ENCODE assay signal across 21 cellular contexts in the genomic region with DNA sequence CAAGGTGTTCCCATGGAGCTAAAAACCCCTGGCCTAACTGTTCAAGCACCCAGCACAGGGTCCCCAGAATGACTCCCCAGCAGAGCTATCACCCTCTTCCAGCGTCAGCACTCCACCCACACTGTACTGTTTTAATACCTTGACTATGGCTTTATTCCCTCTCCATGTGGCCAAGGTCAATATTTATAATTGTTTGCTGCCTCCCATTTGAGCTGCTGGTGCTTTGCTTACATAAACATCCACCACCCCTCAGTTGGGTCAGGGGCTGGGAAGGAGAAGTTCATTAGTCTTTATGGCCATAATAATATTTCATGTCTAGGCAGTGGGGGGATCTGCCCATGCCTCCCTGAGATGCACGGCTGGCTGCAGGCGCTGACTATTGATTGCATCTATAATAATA. TPM values are rescaled to one million over a fixed set of nuclear protein-coding genes. Genes with fewer than 3 reads are reported as not detected.
DNase-seq lines count a peak whose midpoint lies in the region; ATAC-seq, FAIRE-seq and TF ChIP-seq lines count a peak whose summit lies in the region.
"Had no signal": no experiment of that assay in that cellular context is flagged by ENCODE, and none has a peak within 500 bp of the region (broad histone marks: within the 10 kb centered on the region; RNA-seq: fewer than 3 reads in every experiment).

No MANE protein-coding gene starts in this region.

- no peak overlapping the region for H3K4me3 ChIP-seq in LNCaP clone FGC (ENCODE audit: low read depth, low read length)
- H3K4me3 ChIP-seq: A549, HAP-1 had no signal

- no peak overlapping the region for H3K4me3 Mint-ChIP-seq in activated naive CD8-positive, alpha-beta T cell treated with anti-CD3 and anti-CD28 coated beads, Interleukin-2, amount 50 U/mL, for 24 hours
- H3K4me3 Mint-ChIP-seq in activated naive CD8-positive, alpha-beta T cell treated with anti-CD3 and anti-CD28 coated beads for 36 hours, result no peak overlapping the region
- H3K4me3 Mint-ChIP-seq: CD4-positive, alpha-beta memory T cell; HFFc6 had no signal

- ATAC-seq in activated naive CD8-positive, alpha-beta T cell treated with anti-CD3 and anti-CD28 coated beads, Interleukin-2, amount 50 U/mL, for 24 hours, result no peak
- no peak for ATAC-seq in HG03469 (IDR thresholded peaks at IDR 0.05; ENCODE audit: unreplicated experiment)
- ATAC-seq: A549 had no signal

- peaks cover 4% of the 10 kb centered on the region for H3K36me3 Mint-ChIP-seq in activated naive CD8-positive, alpha-beta T cell treated with anti-CD3 and anti-CD28 coated beads, Interleukin-2, amount 50 U/mL, for 24 hours (ENCODE audit: low read depth)
- H3K36me3 Mint-ChIP-seq in activated naive CD8-positive, alpha-beta T cell treated with anti-CD3 and anti-CD28 coated beads for 36 hours, result peaks cover 7% of the 10 kb centered on the region

- no peaks in the 10 kb centered on the region for H3K27me3 Mint-ChIP-seq in activated naive CD8-positive, alpha-beta T cell treated with anti-CD3 and anti-CD28 coated beads, Interleukin-2, amount 50 U/mL, for 24 hours
- no peaks in the 10 kb centered on the region for H3K27me3 Mint-ChIP-seq in activated naive CD8-positive, alpha-beta T cell treated with anti-CD3 and anti-CD28 coated beads for 36 hours

- no peak for TF ChIP-seq CTCF in LNCaP clone FGC (IDR thresholded peaks at IDR 0.05; ENCODE audit: control insufficient read depth, extremely low read depth, insufficient read depth)

- no peak for FAIRE-seq in frontal cortex (lab: Jason Lieb, UNC)
- FAIRE-seq: A549, D721Med, G401.6, GM12891, HepG2, HTR-8/SVneo had no signal

- no peak for DNase-seq in activated naive CD8-positive, alpha-beta T cell treated with anti-CD3 and anti-CD28 coated beads, Interleukin-2, amount 50 U/mL, for 24 hours
- DNase-seq in activated naive CD8-positive, alpha-beta T cell treated with anti-CD3 and anti-CD28 coated beads for 36 hours, result no peak
- peak; percentile 42 for DNase-seq in LNCaP clone FGC (ENCODE audit: low read depth)
- peak; percentile 70 for DNase-seq in NCI-H526 treated with DMSO at 0.1 percent for 48 hours (lab: John Stamatoyannopoulos, UW)
- DNase-seq in kidney glomerular epithelial cell (lab: John Stamatoyannopoulos, UW), result no peak
- no peak for DNase-seq in frontal cortex (ENCODE audit: low spot score in 2 of 2)
- DNase-seq: BE2C; CD4-positive, alpha-beta memory T cell; DMS153; DMS79 treated with DMSO at 0.1 percent for 48 hours; EL; GOT3; HFFc6 had no signal

- H3K4me1 Mint-ChIP-seq in activated naive CD8-positive, alpha-beta T cell treated with anti-CD3 and anti-CD28 coated beads, Interleukin-2, amount 50 U/mL, for 24 hours, result peaks cover 48% of the 10 kb centered on the region
- peaks cover 36% of the 10 kb centered on the region for H3K4me1 Mint-ChIP-seq in activated naive CD8-positive, alpha-beta T cell treated with anti-CD3 and anti-CD28 coated beads for 36 hours

- H3K27ac Mint-ChIP-seq in activated naive CD8-positive, alpha-beta T cell treated with anti-CD3 and anti-CD28 coated beads, Interleukin-2, amount 50 U/mL, for 24 hours, result peak overlapping the region; percentile 31
- H3K27ac Mint-ChIP-seq in activated naive CD8-positive, alpha-beta T cell treated with anti-CD3 and anti-CD28 coated beads for 36 hours, result no peak overlapping the region
- H3K27ac Mint-ChIP-seq: CD4-positive, alpha-beta memory T cell; HFFc6 had no signal

- H3K9me3 Mint-ChIP-seq in activated naive CD8-positive, alpha-beta T cell treated with anti-CD3 and anti-CD28 coated beads, Interleukin-2, amount 50 U/mL, for 24 hours, result peaks cover 5% of the 10 kb centered on the region
- peaks cover 4% of the 10 kb centered on the region for H3K9me3 Mint-ChIP-seq in activated naive CD8-positive, alpha-beta T cell treated with anti-CD3 and anti-CD28 coated beads for 36 hours

RNA-seq across cellular contexts. Expression of a gene that starts 41.8 kb away (rescaled TPM):
- 10 to 100 TPM; 11.3 TPM for total RNA-seq in activated naive CD8-positive, alpha-beta T cell treated with anti-CD3 and anti-CD28 coated beads for 36 hours
- 22.0 TPM for total RNA-seq in frontal cortex

Comparison
In these comparisons a context has a peak if more than half of its experiments do, and no peak if none do; other contexts are left out.
1. DNase-seq: peak in LNCaP clone FGC (single experiment) and NCI-H526 treated with DMSO at 0.1 percent for 48 hours (single experiment); none in activated naive CD8-positive, alpha-beta T cell treated with anti-CD3 and anti-CD28 coated beads, Interleukin-2, amount 50 U/mL, for 24 hours (single experiment), activated naive CD8-positive, alpha-beta T cell treated with anti-CD3 and anti-CD28 coated beads for 36 hours (single experiment), kidney glomerular epithelial cell (single experiment) and frontal cortex (0 of 2).